2 cellular contexts compared by ENCODE assay signal in the genomic region with DNA sequence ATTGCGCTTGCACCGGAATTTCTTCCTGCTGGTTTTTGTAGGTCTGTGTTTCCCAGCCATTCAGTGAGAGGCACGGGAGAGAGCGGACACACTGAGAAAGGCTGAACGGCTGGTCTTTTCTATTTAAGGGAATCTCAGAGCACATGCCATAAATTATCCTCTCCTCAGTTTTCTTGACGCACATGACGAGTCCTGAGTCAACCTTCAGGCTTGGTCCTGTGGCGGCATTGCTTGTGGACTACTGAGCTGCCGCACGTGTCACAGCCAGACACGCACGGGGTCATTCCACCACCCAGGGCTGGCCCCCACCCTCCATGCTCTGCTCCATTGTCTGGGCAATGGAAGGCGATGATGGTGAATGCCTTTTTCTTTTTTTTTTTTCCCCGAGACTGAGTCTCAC.
TF ChIP-seq lines count a peak whose summit lies in the region.

No MANE protein-coding gene starts in this region.

TF ChIP-seq in IMR-90, 13 proteins besides CTCF, POLR2A, EP300 and RAD21:
- no peak for TF ChIP-seq BHLHE40 (IDR thresholded peaks at IDR 0.05; ENCODE audit: low read depth, low read length)

TF ChIP-seq in H1, 55 proteins besides CTCF, POLR2A, EP300 and RAD21:
- TF ChIP-seq CEBPB (IDR thresholded peaks at IDR 0.05; ENCODE audit: low read depth, low read length) (no peak), NANOG (IDR thresholded peaks at IDR 0.05; ENCODE audit: insufficient read depth, low read depth, low read length, poor library complexity, severe bottlenecking) (no peak), GTF2F1 (IDR thresholded peaks at IDR 0.05; ENCODE audit: borderline replicate concordance, low read depth, low read length) (no peak), GABPA (IDR thresholded peaks at IDR 0.05; ENCODE audit: borderline replicate concordance, insufficient read depth, low read length) (no peak), JUND (IDR thresholded peaks at IDR 0.05; ENCODE audit: low read length) (no peak), RFX5 (IDR thresholded peaks at IDR 0.05; ENCODE audit: borderline replicate concordance, low read depth, low read length) (no peak), TAF1 (IDR thresholded peaks at IDR 0.05; ENCODE audit: low read depth, low read length) (no peak), KDM1A (IDR thresholded peaks at IDR 0.05; ENCODE audit: borderline replicate concordance, low read length) (no peak), ATF2 (IDR thresholded peaks at IDR 0.05; ENCODE audit: low read length) (no peak), TCF12 (IDR thresholded peaks at IDR 0.05; ENCODE audit: low read depth, low read length) (no peak), USF2 (IDR thresholded peaks at IDR 0.05; ENCODE audit: low read length) (no peak), EZH2 (IDR thresholded peaks at IDR 0.05; ENCODE audit: low read depth, low read length, severe bottlenecking) (no peak), SP1 (IDR thresholded peaks at IDR 0.05; ENCODE audit: low read depth, low read length) (no peak), MAX (IDR thresholded peaks at IDR 0.05) (no peak), POU5F1 (IDR thresholded peaks at IDR 0.05; ENCODE audit: low read depth, low read length) (no peak), EGR1 (IDR thresholded peaks at IDR 0.05; ENCODE audit: borderline replicate concordance, low read depth, low read length) (no peak)
- TF ChIP-seq, protein P1, sequence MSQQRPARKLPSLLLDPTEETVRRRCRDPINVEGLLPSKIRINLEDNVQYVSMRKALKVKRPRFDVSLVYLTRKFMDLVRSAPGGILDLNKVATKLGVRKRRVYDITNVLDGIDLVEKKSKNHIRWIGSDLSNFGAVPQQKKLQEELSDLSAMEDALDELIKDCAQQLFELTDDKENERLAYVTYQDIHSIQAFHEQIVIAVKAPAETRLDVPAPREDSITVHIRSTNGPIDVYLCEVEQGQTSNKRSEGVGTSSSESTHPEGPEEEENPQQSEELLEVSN (IDR thresholded peaks at IDR 0.05) = no peak
